20 cellular contexts compared by ENCODE assay signal in the genomic region with DNA sequence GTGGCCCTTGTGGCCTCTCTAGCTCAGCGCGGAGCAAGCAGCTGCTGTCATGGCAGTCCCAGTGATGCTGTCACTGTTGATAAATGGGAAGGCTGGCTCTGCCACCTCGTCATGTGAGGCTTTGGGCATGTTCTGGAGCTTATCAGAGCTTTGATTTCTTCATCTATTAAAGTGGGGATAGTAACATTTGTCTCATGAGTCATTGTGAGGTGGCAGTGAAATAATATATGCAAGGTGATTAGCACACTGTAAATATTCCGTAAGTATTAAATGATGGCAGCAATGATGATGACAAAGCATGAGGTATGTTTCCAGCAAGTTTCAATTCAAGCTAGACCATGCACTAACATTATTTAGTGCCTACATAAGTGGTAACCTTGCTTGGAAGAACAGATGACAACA.
DNase-seq lines count a peak whose midpoint lies in the region; ATAC-seq and TF ChIP-seq lines count a peak whose summit lies in the region.
"Had no signal": no experiment of that assay in that cellular context is flagged by ENCODE, and none has a peak within 500 bp of the region (broad histone marks: within the 10 kb centered on the region; RNA-seq: fewer than 3 reads in every experiment).

No MANE protein-coding gene starts in this region.

- ATAC-seq in heart right ventricle (no peak), HG03432 (IDR thresholded peaks at IDR 0.05; ENCODE audit: unreplicated experiment) (no peak)
- ATAC-seq: A549; activated CD4-positive, alpha-beta T cell treated with anti-CD3 and anti-CD28 coated beads for 36 hours; CD8-positive, alpha-beta T cell; effector memory CD8-positive, alpha-beta T cell had no signal

- intact Hi-C loops in heart right ventricle (cut with DNase I), result no loop called here

- H3K4me1 ChIP-seq in right atrium auricular region (peaks cover 0 to 4% of the 10 kb centered on the region in 2 donors), heart right ventricle (peaks cover 0 to 5% (median 0%) of the 10 kb centered on the region in 9 donors)
- H3K4me1 ChIP-seq: A549 had no signal

- H3K9me3 ChIP-seq in right atrium auricular region (no peaks in the 10 kb centered on the region), heart right ventricle (no peaks in the 10 kb centered on the region)
- H3K9me3 ChIP-seq: A549 had no signal

- WGBS in heart right ventricle, 2 donors, result 62% methylated on average over 4 of the region's 4 CpGs

- DNase-seq in right atrium auricular region (ENCODE audit: low spot score) (peak; percentile 32), heart right ventricle (no peak), amniotic epithelial cell (ENCODE audit: low read depth) (peak; percentile 33), left kidney (ENCODE audit: low read depth, low spot score) (peak; percentile 33), coronary artery (ENCODE audit: low spot score) (no peak), cerebellum (ENCODE audit: low spot score) (no peak)
- DNase-seq in activated naive CD8-positive, alpha-beta T cell treated with anti-CD3 and anti-CD28 coated beads for 36 hours, result no peak
- DNase-seq: activated CD4-positive, alpha-beta T cell treated with anti-CD3 and anti-CD28 coated beads for 36 hours; activated naive CD4-positive, alpha-beta T cell treated with anti-CD3 and anti-CD28 coated beads, Interleukin-2, amount 50 U/mL, for 16 hours; CD8-positive, alpha-beta T cell; effector memory CD8-positive, alpha-beta T cell; GDM1; glutamatergic neuron; Karpas-422; NCI-H187; NCI-H748 treated with DMSO at 0.1 percent for 48 hours had no signal

- TF ChIP-seq CTCF in right atrium auricular region (IDR thresholded peaks at IDR 0.05) (no peak), heart right ventricle (IDR thresholded peaks at IDR 0.05) (no peak), coronary artery (IDR thresholded peaks at IDR 0.05) (no peak)

- H3K4me1 Mint-ChIP-seq in activated naive CD8-positive, alpha-beta T cell treated with anti-CD3 and anti-CD28 coated beads for 36 hours, result no peaks in the 10 kb centered on the region
- H3K4me1 Mint-ChIP-seq: activated CD4-positive, alpha-beta T cell treated with anti-CD3 and anti-CD28 coated beads for 36 hours had no signal

- H3K27ac ChIP-seq in right atrium auricular region, result no peak overlapping the region
- no peak overlapping the region for H3K27ac ChIP-seq in heart right ventricle
- no peak overlapping the region for H3K27ac ChIP-seq in coronary artery
- H3K27ac ChIP-seq: A549, cardiac muscle cell, HL-60 had no signal

- no peaks in the 10 kb centered on the region for H3K27me3 ChIP-seq in right atrium auricular region
- H3K27me3 ChIP-seq in heart right ventricle, result peaks cover 0 to 10% (median 0%) of the 10 kb centered on the region in 7 donors
- H3K27me3 ChIP-seq: cardiac muscle cell had no signal

- H3K27me3 Mint-ChIP-seq in activated naive CD8-positive, alpha-beta T cell treated with anti-CD3 and anti-CD28 coated beads for 36 hours, result no peaks in the 10 kb centered on the region
- H3K27me3 Mint-ChIP-seq: activated CD4-positive, alpha-beta T cell treated with anti-CD3 and anti-CD28 coated beads for 36 hours had no signal

- H3K4me3 ChIP-seq in right atrium auricular region (no peak overlapping the region), heart right ventricle (no peak overlapping the region), coronary artery (no peak overlapping the region)
- H3K4me3 ChIP-seq: A549, cardiac muscle cell had no signal

- H3K9me3 Mint-ChIP-seq in activated naive CD8-positive, alpha-beta T cell treated with anti-CD3 and anti-CD28 coated beads for 36 hours, result no peaks in the 10 kb centered on the region
- H3K9me3 Mint-ChIP-seq: CD8-positive, alpha-beta T cell; effector memory CD8-positive, alpha-beta T cell had no signal

- H3K27ac Mint-ChIP-seq in activated naive CD8-positive, alpha-beta T cell treated with anti-CD3 and anti-CD28 coated beads for 36 hours, result no peak overlapping the region
- H3K27ac Mint-ChIP-seq: activated CD4-positive, alpha-beta T cell treated with anti-CD3 and anti-CD28 coated beads for 36 hours; CD8-positive, alpha-beta T cell; effector memory CD8-positive, alpha-beta T cell had no signal

- H3K36me3 ChIP-seq in right atrium auricular region, result no peaks in the 10 kb centered on the region
- H3K36me3 ChIP-seq in heart right ventricle, result no peaks in the 10 kb centered on the region
- H3K36me3 ChIP-seq: cardiac muscle cell had no signal

- H3K36me3 Mint-ChIP-seq in activated naive CD8-positive, alpha-beta T cell treated with anti-CD3 and anti-CD28 coated beads for 36 hours, result no peaks in the 10 kb centered on the region
- H3K36me3 Mint-ChIP-seq: CD8-positive, alpha-beta T cell had no signal

- H3K4me3 Mint-ChIP-seq in activated naive CD8-positive, alpha-beta T cell treated with anti-CD3 and anti-CD28 coated beads for 36 hours, result no peak overlapping the region
- H3K4me3 Mint-ChIP-seq: activated CD4-positive, alpha-beta T cell treated with anti-CD3 and anti-CD28 coated beads for 36 hours; CD8-positive, alpha-beta T cell; effector memory CD8-positive, alpha-beta T cell had no signal

Comparison
In these comparisons a context has a peak if more than half of its experiments do, and no peak if none do; other contexts are left out.
1. DNase-seq: peak in right atrium auricular region (single experiment), amniotic epithelial cell (single experiment) and left kidney (single experiment); none in heart right ventricle (0 of 2), activated naive CD8-positive, alpha-beta T cell treated with anti-CD3 and anti-CD28 coated beads for 36 hours (single experiment), coronary artery (single experiment) and cerebellum (single experiment).